8 cellular contexts compared by ENCODE assay signal in the genomic region with DNA sequence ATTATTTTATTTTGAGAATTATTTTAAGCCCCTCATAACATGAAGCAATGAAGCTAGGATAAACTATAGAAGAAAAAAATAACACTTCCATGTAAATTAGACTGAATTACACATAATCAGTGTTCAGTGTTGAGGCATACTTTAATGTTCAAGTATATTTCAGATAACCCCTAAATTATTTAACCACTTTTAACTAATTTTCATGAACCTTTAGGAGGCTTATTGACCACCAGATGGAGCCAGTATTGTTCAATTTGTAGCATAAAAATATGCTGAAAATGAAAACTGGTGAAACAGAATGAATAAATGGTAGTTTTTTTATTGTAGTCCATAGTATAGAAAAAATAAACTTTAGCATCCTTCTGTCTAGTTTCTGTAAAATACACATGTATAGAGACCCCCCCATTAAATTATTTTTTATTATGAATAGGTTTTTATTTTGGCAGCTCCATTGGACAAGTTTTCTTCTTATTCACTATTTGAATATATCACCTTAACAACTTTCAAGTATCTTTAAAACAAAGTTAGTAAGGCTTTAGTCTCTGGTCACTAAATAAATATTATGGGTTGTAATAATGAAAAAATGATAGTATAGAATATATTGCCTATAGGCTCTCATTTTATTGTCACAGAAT.
DNase-seq lines count a peak whose midpoint lies in the region; ATAC-seq and TF ChIP-seq lines count a peak whose summit lies in the region.

No MANE protein-coding gene starts in this region.

- CTCF ChIA-PET in activated CD8-positive, alpha-beta T cell treated with anti-CD3 and anti-CD28 coated beads for 36 hours (lab: Charles Lee): interaction anchor here (3.1 kb wide), 1 partner anchor 524 kb away, joined by 15 read pairs; no protein-coding TSS in a partner anchor
- CTCF ChIA-PET in activated CD8-positive, alpha-beta T cell treated with anti-CD3 and anti-CD28 coated beads, Interleukin-2, amount 10 ng/mL, durations not matched to agents 7 days and 5 days (lab: Charles Lee): interaction anchor here (0.6 to 3.5 kb wide), 5 partner anchors 26 to 525 kb away, joined by 3 to 24 read pairs (median 3); no protein-coding TSS in a partner anchor
- CTCF ChIA-PET in PC-9 (lab: Charles Lee): interaction anchor here (0.9 kb wide), 1 partner anchor 525 kb away, joined by 3 read pairs; no protein-coding TSS in a partner anchor
- CTCF ChIA-PET in activated CD4-positive, alpha-beta memory T cell treated with anti-CD3 and anti-CD28 coated beads, Interleukin-2, amount 10 ng/mL, durations not matched to agents 7 days and 5 days (lab: Charles Lee): interaction anchor here (1.2 to 2.0 kb wide), 2 partner anchors 144 to 524 kb away, joined by 3 to 17 read pairs; no protein-coding TSS in a partner anchor

- no peak overlapping the region for H3K27ac Mint-ChIP-seq in activated CD8-positive, alpha-beta T cell treated with anti-CD3 and anti-CD28 coated beads for 36 hours
- H3K27ac Mint-ChIP-seq in activated CD8-positive, alpha-beta T cell treated with anti-CD3 and anti-CD28 coated beads, Interleukin-2, amount 10 ng/mL, durations not matched to agents 7 days and 5 days: no peak overlapping the region
- H3K27ac Mint-ChIP-seq in activated CD4-positive, alpha-beta memory T cell treated with anti-CD3 and anti-CD28 coated beads, Interleukin-2, amount 10 ng/mL, durations not matched to agents 7 days and 5 days: no peak overlapping the region
- no peak overlapping the region for H3K27ac Mint-ChIP-seq in activated T-cell treated with anti-CD3 and anti-CD28 coated beads, Interleukin-2, amount 50 U/mL, for 72 hours
- no peak overlapping the region for H3K27ac Mint-ChIP-seq in activated naive CD4-positive, alpha-beta T cell treated with anti-CD3 and anti-CD28 coated beads, Interleukin-2, amount 50 U/mL, for 72 hours

- H3K27ac ChIP-seq in PC-9 (no peak overlapping the region), tibial nerve (no peak overlapping the region)

- no peaks in the 10 kb centered on the region for H3K36me3 ChIP-seq in PC-9 (ENCODE audit: low read depth)
- H3K36me3 ChIP-seq in tibial nerve: peaks cover 0 to 10% (median 0%) of the 10 kb centered on the region in 3 donors

- peak; percentile 51 for TF ChIP-seq CTCF in activated CD8-positive, alpha-beta T cell treated with anti-CD3 and anti-CD28 coated beads for 36 hours (IDR thresholded peaks at IDR 0.05)
- peak; percentile 74 for TF ChIP-seq CTCF in PC-9 (conservative IDR thresholded peaks at IDR 0.05)
- TF ChIP-seq CTCF in fibroblast of villous mesenchyme (IDR thresholded peaks at IDR 0.05; ENCODE audit: insufficient read depth, low read depth, low read length): peak; percentile 61
- TF ChIP-seq CTCF in tibial nerve (IDR thresholded peaks at IDR 0.05): peak; percentile 28 to 59 (median 42)

- H3K27me3 ChIP-seq in PC-9 (ENCODE audit: insufficient read depth, low read depth) (no peaks in the 10 kb centered on the region), tibial nerve (no peaks in the 10 kb centered on the region)

- H3K79me2 ChIP-seq in PC-9 (ENCODE audit: low read depth): no peaks in the 10 kb centered on the region

- H3K9me3 Mint-ChIP-seq in activated CD8-positive, alpha-beta T cell treated with anti-CD3 and anti-CD28 coated beads for 36 hours: peaks cover 2% of the 10 kb centered on the region
- peaks cover 9% of the 10 kb centered on the region for H3K9me3 Mint-ChIP-seq in activated CD8-positive, alpha-beta T cell treated with anti-CD3 and anti-CD28 coated beads, Interleukin-2, amount 10 ng/mL, durations not matched to agents 7 days and 5 days (ENCODE audit: insufficient read depth)
- H3K9me3 Mint-ChIP-seq in activated CD4-positive, alpha-beta memory T cell treated with anti-CD3 and anti-CD28 coated beads, Interleukin-2, amount 10 ng/mL, durations not matched to agents 7 days and 5 days: peaks cover 8% of the 10 kb centered on the region
- peaks cover 2 to 4% of the 10 kb centered on the region in 2 donors for H3K9me3 Mint-ChIP-seq in activated T-cell treated with anti-CD3 and anti-CD28 coated beads, Interleukin-2, amount 50 U/mL, for 72 hours
- peaks cover 7 to 9% of the 10 kb centered on the region in 2 donors for H3K9me3 Mint-ChIP-seq in activated naive CD4-positive, alpha-beta T cell treated with anti-CD3 and anti-CD28 coated beads, Interleukin-2, amount 50 U/mL, for 72 hours

- no peaks in the 10 kb centered on the region for H3K9me2 ChIP-seq in PC-9 (ENCODE audit: insufficient read depth)

- H3K4me2 ChIP-seq in PC-9: no peak overlapping the region

- BruUV-seq in PC-9 (replicated peaks; lab: Mats Ljungman, UMichigan): no TSS peak

- H3K9me3 ChIP-seq in PC-9 (ENCODE audit: insufficient read depth, low read depth) (peaks cover 7% of the 10 kb centered on the region; the same call in 1 of the 2 replicates), tibial nerve (peaks cover 0 to 17% (median 3%) of the 10 kb centered on the region in 4 donors)

- no peak overlapping the region for H3K4me3 Mint-ChIP-seq in activated CD8-positive, alpha-beta T cell treated with anti-CD3 and anti-CD28 coated beads for 36 hours
- no peak overlapping the region for H3K4me3 Mint-ChIP-seq in activated CD8-positive, alpha-beta T cell treated with anti-CD3 and anti-CD28 coated beads, Interleukin-2, amount 10 ng/mL, durations not matched to agents 7 days and 5 days
- H3K4me3 Mint-ChIP-seq in activated CD4-positive, alpha-beta memory T cell treated with anti-CD3 and anti-CD28 coated beads, Interleukin-2, amount 10 ng/mL, durations not matched to agents 7 days and 5 days: no peak overlapping the region
- no peak overlapping the region for H3K4me3 Mint-ChIP-seq in activated T-cell treated with anti-CD3 and anti-CD28 coated beads, Interleukin-2, amount 50 U/mL, for 72 hours

- H3F3A ChIP-seq in PC-9 (ENCODE audit: insufficient read depth, low read depth): no peaks in the 10 kb centered on the region

- no peak for DNase-seq in activated CD8-positive, alpha-beta T cell treated with anti-CD3 and anti-CD28 coated beads for 36 hours
- DNase-seq in activated CD8-positive, alpha-beta T cell treated with anti-CD3 and anti-CD28 coated beads, Interleukin-2, amount 10 ng/mL, durations not matched to agents 7 days and 5 days: no peak
- DNase-seq in PC-9: no peak
- DNase-seq in fibroblast of villous mesenchyme (ENCODE audit: low read depth): peak; percentile 60
- peak in 1 of 2 donors; percentile 7 for DNase-seq in tibial nerve (ENCODE audit: low spot score in 2 of 2)
- no peak for DNase-seq in activated CD4-positive, alpha-beta memory T cell treated with anti-CD3 and anti-CD28 coated beads, Interleukin-2, amount 10 ng/mL, durations not matched to agents 7 days and 5 days
- no peak for DNase-seq in activated T-cell treated with anti-CD3 and anti-CD28 coated beads, Interleukin-2, amount 50 U/mL, for 72 hours
- no peak for DNase-seq in activated naive CD4-positive, alpha-beta T cell treated with anti-CD3 and anti-CD28 coated beads, Interleukin-2, amount 50 U/mL, for 72 hours (ENCODE audit: low spot score in 2 of 2)

- peaks cover 9% of the 10 kb centered on the region for H3K36me3 Mint-ChIP-seq in activated CD8-positive, alpha-beta T cell treated with anti-CD3 and anti-CD28 coated beads for 36 hours (ENCODE audit: low read depth)
- peaks cover 9% of the 10 kb centered on the region for H3K36me3 Mint-ChIP-seq in activated CD8-positive, alpha-beta T cell treated with anti-CD3 and anti-CD28 coated beads, Interleukin-2, amount 10 ng/mL, durations not matched to agents 7 days and 5 days (ENCODE audit: low read depth)
- H3K36me3 Mint-ChIP-seq in activated CD4-positive, alpha-beta memory T cell treated with anti-CD3 and anti-CD28 coated beads, Interleukin-2, amount 10 ng/mL, durations not matched to agents 7 days and 5 days (ENCODE audit: low read depth): peaks cover 17% of the 10 kb centered on the region
- H3K36me3 Mint-ChIP-seq in activated T-cell treated with anti-CD3 and anti-CD28 coated beads, Interleukin-2, amount 50 U/mL, for 72 hours (ENCODE audit: insufficient read depth in 2 of 2): peaks cover 4 to 12% of the 10 kb centered on the region in 2 donors
- H3K36me3 Mint-ChIP-seq in activated naive CD4-positive, alpha-beta T cell treated with anti-CD3 and anti-CD28 coated beads, Interleukin-2, amount 50 U/mL, for 72 hours: peaks cover 5 to 18% of the 10 kb centered on the region in 2 donors

- no peaks in the 10 kb centered on the region for H3K4me1 Mint-ChIP-seq in activated CD8-positive, alpha-beta T cell treated with anti-CD3 and anti-CD28 coated beads for 36 hours (ENCODE audit: low read depth)
- no peaks in the 10 kb centered on the region for H3K4me1 Mint-ChIP-seq in activated CD8-positive, alpha-beta T cell treated with anti-CD3 and anti-CD28 coated beads, Interleukin-2, amount 10 ng/mL, durations not matched to agents 7 days and 5 days (ENCODE audit: low read depth)
- H3K4me1 Mint-ChIP-seq in activated CD4-positive, alpha-beta memory T cell treated with anti-CD3 and anti-CD28 coated beads, Interleukin-2, amount 10 ng/mL, durations not matched to agents 7 days and 5 days: no peaks in the 10 kb centered on the region
- H3K4me1 Mint-ChIP-seq in activated T-cell treated with anti-CD3 and anti-CD28 coated beads, Interleukin-2, amount 50 U/mL, for 72 hours (ENCODE audit: low read depth): no peaks in the 10 kb centered on the region

- H4K20me1 ChIP-seq in PC-9 (ENCODE audit: insufficient read depth): no peaks in the 10 kb centered on the region

- no peak for ATAC-seq in activated CD8-positive, alpha-beta T cell treated with anti-CD3 and anti-CD28 coated beads for 36 hours
- ATAC-seq in activated CD8-positive, alpha-beta T cell treated with anti-CD3 and anti-CD28 coated beads, Interleukin-2, amount 10 ng/mL, durations not matched to agents 7 days and 5 days: no peak
- ATAC-seq in activated T-cell treated with anti-CD3 and anti-CD28 coated beads, Interleukin-2, amount 50 U/mL, for 72 hours (replicated peaks in 1 of 2): no peak
- ATAC-seq in activated naive CD4-positive, alpha-beta T cell treated with anti-CD3 and anti-CD28 coated beads, Interleukin-2, amount 50 U/mL, for 72 hours: no peak

- no peak overlapping the region for H2AFZ ChIP-seq in PC-9

- H3K4me3 ChIP-seq in PC-9 (no peak overlapping the region), fibroblast of villous mesenchyme (ENCODE audit: low read depth, low read length) (no peak overlapping the region), tibial nerve (no peak overlapping the region)

- TF ChIP-seq POLR2A in tibial nerve (IDR thresholded peaks at IDR 0.05): no peak

- H3K4me1 ChIP-seq in PC-9 (replicated peaks; ENCODE audit: insufficient read depth) (no peaks in the 10 kb centered on the region), tibial nerve (no peaks in the 10 kb centered on the region)

- no peaks in the 10 kb centered on the region for H3K27me3 Mint-ChIP-seq in activated CD8-positive, alpha-beta T cell treated with anti-CD3 and anti-CD28 coated beads for 36 hours
- H3K27me3 Mint-ChIP-seq in activated CD8-positive, alpha-beta T cell treated with anti-CD3 and anti-CD28 coated beads, Interleukin-2, amount 10 ng/mL, durations not matched to agents 7 days and 5 days (ENCODE audit: low read depth): no peaks in the 10 kb centered on the region
- no peaks in the 10 kb centered on the region for H3K27me3 Mint-ChIP-seq in activated CD4-positive, alpha-beta memory T cell treated with anti-CD3 and anti-CD28 coated beads, Interleukin-2, amount 10 ng/mL, durations not matched to agents 7 days and 5 days
- no peaks in the 10 kb centered on the region for H3K27me3 Mint-ChIP-seq in activated T-cell treated with anti-CD3 and anti-CD28 coated beads, Interleukin-2, amount 50 U/mL, for 72 hours (ENCODE audit: low read depth)

- intact Hi-C loops in activated CD8-positive, alpha-beta T cell treated with anti-CD3 and anti-CD28 coated beads for 36 hours (cut with micrococcal nuclease): loop anchor here (5.0 kb wide), 1 partner anchor 523 kb away; a partner anchor contains a TSS
- intact Hi-C loops in PC-9 (cut with micrococcal nuclease; ENCODE audit: unreplicated experiment): loop anchor here (1.0 to 10.0 kb wide), 4 partner anchors 143 to 523 kb away; no protein-coding TSS in a partner anchor

- no peak for TF ChIP-seq EP300 in tibial nerve (IDR thresholded peaks at IDR 0.05)

- POLR2A ChIA-PET in activated CD8-positive, alpha-beta T cell treated with anti-CD3 and anti-CD28 coated beads for 36 hours (lab: Charles Lee): no interaction called here
- POLR2A ChIA-PET in activated CD8-positive, alpha-beta T cell treated with anti-CD3 and anti-CD28 coated beads, Interleukin-2, amount 10 ng/mL, durations not matched to agents 7 days and 5 days (lab: Charles Lee): no interaction called here
- POLR2A ChIA-PET in PC-9 (lab: Charles Lee; ENCODE audit: unreplicated experiment): no interaction called here
- POLR2A ChIA-PET in activated CD4-positive, alpha-beta memory T cell treated with anti-CD3 and anti-CD28 coated beads, Interleukin-2, amount 10 ng/mL, durations not matched to agents 7 days and 5 days (lab: Charles Lee): no interaction called here
